In the genomic region with DNA sequence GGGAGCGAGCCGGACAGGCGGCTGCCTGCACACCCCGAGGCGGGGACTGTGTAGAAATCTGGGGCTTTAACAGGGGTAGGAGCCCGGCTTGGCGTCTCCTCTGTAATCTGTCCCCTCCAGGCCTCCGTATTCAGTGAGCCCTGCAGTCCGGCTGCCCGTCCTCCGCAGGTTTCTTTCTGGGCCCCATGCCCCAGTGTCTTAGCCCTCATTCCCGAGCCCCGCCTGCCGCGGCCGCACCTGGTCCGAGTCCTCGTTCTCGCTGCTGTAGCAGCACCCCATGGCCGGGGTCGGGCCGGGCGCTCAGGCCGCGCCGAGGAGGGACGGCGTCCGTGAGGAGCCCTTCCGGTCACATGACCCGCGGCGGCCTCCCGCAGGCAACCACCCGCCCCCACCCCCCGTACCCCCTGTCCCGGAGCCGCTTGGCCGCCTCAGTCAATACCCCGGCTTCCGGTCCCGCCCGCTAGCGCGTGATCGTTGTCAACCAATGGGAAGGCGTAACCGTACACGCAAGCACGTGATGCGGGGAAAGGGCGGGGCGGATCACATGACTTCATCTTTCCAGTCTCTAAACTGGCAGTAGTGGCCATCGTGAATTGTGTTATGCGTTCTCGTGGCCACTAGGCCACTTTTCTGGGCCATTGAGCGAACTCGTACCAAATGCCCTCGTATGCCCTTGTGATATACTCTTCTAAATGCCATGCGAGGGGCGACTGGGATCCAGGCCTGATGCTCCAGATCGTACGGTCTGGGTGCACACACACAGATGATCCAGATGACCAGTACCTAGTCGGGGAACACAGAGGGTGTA, we compare ENCODE assay signal across 8 cellular contexts. TPM values are rescaled to one million over a fixed set of nuclear protein-coding genes. Genes with fewer than 3 reads are reported as not detected.
DNase-seq lines count a peak whose midpoint lies in the region; ATAC-seq, FAIRE-seq and TF ChIP-seq lines count a peak whose summit lies in the region.

TSS of gene LAMTOR1 (minus strand) at position 352 of the 808 bp plus-strand sequence. CDS start at position 279, 73 bp downstream.

- TF ChIP-seq POLR2A in GM12892 (IDR thresholded peaks at IDR 0.05; ENCODE audit: low read depth, low read length) (peak; percentile 97), prostate gland (IDR thresholded peaks at IDR 0.05) (peak; percentile 44)

- DNase-seq in GM12892 (ENCODE audit: insufficient read length): peak; percentile 94
- peak; percentile 93 for DNase-seq in NCI-H1694 treated with DMSO at 0.1 percent for 48 hours (lab: John Stamatoyannopoulos, UW)
- peak; percentile 88 to 92 (median 91) for DNase-seq in T-helper 17 cell
- peak; percentile 90 to 100 (median 98) for DNase-seq in amygdala (lab: John Stamatoyannopoulos, UW)
- peak; percentile 100 for DNase-seq in left ventricle myocardium inferior
- peak; percentile 99 for DNase-seq in prostate gland (ENCODE audit: low spot score)

- H3K36me3 ChIP-seq in left ventricle myocardium inferior (peaks cover 17% of the 10 kb centered on the region), prostate gland (peaks cover 0 to 5% of the 10 kb centered on the region in 2 donors), urinary bladder (ENCODE audit: insufficient read depth) (no peaks in the 10 kb centered on the region)

- H3K36me3 Mint-ChIP-seq in T-helper 17 cell (ENCODE audit: low read depth): peaks cover 4% of the 10 kb centered on the region

- ATAC-seq in HG02884 (IDR thresholded peaks at IDR 0.05; ENCODE audit: unreplicated experiment): peak; percentile 82
- ATAC-seq in T-helper 17 cell: peak; percentile 98

- H3K27ac Mint-ChIP-seq in T-helper 17 cell: peak within 1 kb of the TSS; percentile 94

- H3K4me3 ChIP-seq in left ventricle myocardium inferior: peak within 1 kb of the TSS; percentile 89
- peak within 1 kb of the TSS; percentile 80 to 84 for H3K4me3 ChIP-seq in prostate gland
- H3K4me3 ChIP-seq in urinary bladder (ENCODE audit: low read depth, low read length): peak within 1 kb of the TSS; percentile 78

- H3K27ac ChIP-seq in left ventricle myocardium inferior (replicated peaks) (peak within 1 kb of the TSS; percentile 99), prostate gland (peak within 1 kb of the TSS; percentile 91 to 94), urinary bladder (ENCODE audit: low read depth) (peak within 1 kb of the TSS; percentile 90)

- H3K9me3 ChIP-seq in T-helper 17 cell (ENCODE audit: control insufficient read depth, low read length, poor library complexity, severe bottlenecking) (no peaks in the 10 kb centered on the region), left ventricle myocardium inferior (replicated peaks) (no peaks in the 10 kb centered on the region), prostate gland (no peaks in the 10 kb centered on the region)

- 1% methylated on average over 36 of the region's 64 CpGs for WGBS in prostate gland
- WGBS in urinary bladder: 2% methylated on average over 64 of the region's 64 CpGs

- peak; percentile 100 for FAIRE-seq in GM12892 (lab: Jason Lieb, UNC)

- H3K4me1 ChIP-seq in left ventricle myocardium inferior (peaks cover 54% of the 10 kb centered on the region), prostate gland (replicated peaks) (peaks cover 10% of the 10 kb centered on the region), urinary bladder (ENCODE audit: insufficient read depth) (no peaks in the 10 kb centered on the region)

- peaks cover 35% of the 10 kb centered on the region for H3K4me1 Mint-ChIP-seq in T-helper 17 cell

- H3K27me3 ChIP-seq in left ventricle myocardium inferior (ENCODE audit: low read depth) (no peaks in the 10 kb centered on the region), prostate gland (replicated peaks; ENCODE audit: insufficient read depth) (no peaks in the 10 kb centered on the region)

- intact Hi-C loops in left ventricle myocardium inferior (cut with micrococcal nuclease) (no loop called here), prostate gland (cut with DNase I) (no loop called here)

- TF ChIP-seq CTCF in left ventricle myocardium inferior (IDR thresholded peaks at IDR 0.05; ENCODE audit: borderline replicate concordance): peak; percentile 57
- peak in 3 of 4 experiments; percentile 20 to 62 (median 62) for TF ChIP-seq CTCF in prostate gland (IDR thresholded peaks at IDR 0.05)

- H3K27me3 Mint-ChIP-seq in T-helper 17 cell: no peaks in the 10 kb centered on the region

- H3K4me3 Mint-ChIP-seq in T-helper 17 cell: peak within 1 kb of the TSS; percentile 93

RNA-seq across cellular contexts. Expression of gene LAMTOR1, which starts in this region (rescaled TPM):
- 81.8 TPM for polyA plus RNA-seq in GM12892 (2012; ENCODE audit: missing spikeins)
- total RNA-seq in T-helper 17 cell (10 to 100 TPM; 43.7 to 74.6 TPM), left ventricle myocardium inferior (82.0 TPM), prostate gland (100 to 1,000 TPM; 128 to 230 TPM), urinary bladder (32.4 TPM)
- polyA plus RNA-seq in urinary bladder: 147 TPM

Comparison
In these comparisons a context has a peak if more than half of its experiments do, and no peak if none do; other contexts are left out.
1. Peak in every context shown above with its lines: DNase-seq, ATAC-seq, H3K4me3 ChIP-seq and H3K27ac ChIP-seq.